Comparison of ENCODE assay signal across 1 cellular context in the genomic region with DNA sequence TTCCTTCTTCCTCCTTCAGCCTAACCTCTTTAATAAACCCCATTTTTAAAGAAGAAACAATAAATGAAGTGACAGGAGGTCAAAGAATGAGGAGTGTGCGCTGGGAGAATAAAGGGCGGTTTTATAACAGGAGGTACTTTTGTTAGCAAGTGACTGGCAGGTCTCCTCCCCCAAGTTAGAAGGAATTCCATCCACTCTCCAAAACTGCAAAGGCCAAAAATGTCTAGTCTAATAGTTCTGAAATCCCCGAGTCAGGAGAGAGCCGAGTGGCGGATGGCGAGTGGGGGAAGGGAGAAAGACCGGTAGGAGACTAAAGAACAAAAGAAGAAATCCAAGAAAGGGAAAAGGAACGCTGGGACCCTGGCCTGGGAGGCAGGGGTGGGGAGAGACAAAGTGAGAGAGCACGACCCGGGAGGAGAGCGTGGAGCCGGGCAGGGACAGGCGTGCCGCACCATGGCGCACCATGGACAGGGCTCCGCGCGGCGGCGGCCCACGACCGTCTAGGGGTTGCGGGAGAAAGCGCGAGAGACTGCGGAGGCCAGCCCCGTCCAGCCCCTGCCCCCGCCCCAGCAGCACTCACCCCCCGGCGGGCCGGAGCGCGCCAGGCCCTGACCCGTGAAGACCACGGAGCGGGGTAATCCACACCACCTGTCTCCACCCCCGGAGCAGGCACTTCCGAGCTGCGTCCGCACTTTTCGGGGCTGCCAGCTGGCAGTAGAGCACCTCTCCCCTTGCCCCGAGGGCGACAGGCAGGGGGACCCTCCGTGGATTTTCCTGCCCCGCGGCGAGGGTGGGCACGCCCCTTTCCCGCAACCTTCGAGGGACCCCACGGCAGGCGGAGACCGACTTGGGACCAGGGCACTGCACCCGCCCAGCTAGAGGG.
TF ChIP-seq lines count a peak whose summit lies in the region.

No MANE protein-coding gene starts in this region.

TF ChIP-seq in HepG2, 621 proteins besides CTCF, POLR2A, EP300 and RAD21 (continued from another document and continues in another):
- TF ChIP-seq, protein P1, sequence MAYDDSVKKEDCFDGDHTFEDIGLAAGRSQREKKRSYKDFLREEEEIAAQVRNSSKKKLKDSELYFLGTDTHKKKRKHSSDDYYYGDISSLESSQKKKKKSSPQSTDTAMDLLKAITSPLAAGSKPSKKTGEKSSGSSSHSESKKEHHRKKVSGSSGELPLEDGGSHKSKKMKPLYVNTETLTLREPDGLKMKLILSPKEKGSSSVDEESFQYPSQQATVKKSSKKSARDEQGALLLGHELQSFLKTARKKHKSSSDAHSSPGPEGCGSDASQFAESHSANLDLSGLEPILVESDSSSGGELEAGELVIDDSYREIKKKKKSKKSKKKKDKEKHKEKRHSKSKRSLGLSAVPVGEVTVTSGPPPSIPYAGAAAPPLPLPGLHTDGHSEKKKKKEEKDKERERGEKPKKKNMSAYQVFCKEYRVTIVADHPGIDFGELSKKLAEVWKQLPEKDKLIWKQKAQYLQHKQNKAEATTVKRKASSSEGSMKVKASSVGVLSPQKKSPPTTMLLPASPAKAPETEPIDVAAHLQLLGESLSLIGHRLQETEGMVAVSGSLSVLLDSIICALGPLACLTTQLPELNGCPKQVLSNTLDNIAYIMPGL (CRISPR knock-in tag; IDR thresholded peaks at IDR 0.05; ENCODE audit: borderline replicate concordance in 1 of 2, low read depth in 1 of 2): peak in 1 of 2 experiments; percentile 18; a peak in 1 of 4 replicates
- TF ChIP-seq ZNF441 (CRISPR knock-in tag; IDR thresholded peaks at IDR 0.05; ENCODE audit: borderline replicate concordance) (no peak), PHF8 (CRISPR knock-in tag; IDR thresholded peaks at IDR 0.05) (peak; percentile 61; the same call in 1 of the 2 replicates), KDM5B (CRISPR knock-in tag; IDR thresholded peaks at IDR 0.05; ENCODE audit: borderline replicate concordance) (peak; percentile 30; the same call in 1 of the 2 replicates), ZBTB1 (CRISPR knock-in tag; IDR thresholded peaks at IDR 0.05; ENCODE audit: borderline replicate concordance) (no peak), TBP (CRISPR knock-in tag; IDR thresholded peaks at IDR 0.05) (no peak), CHD2 (IDR thresholded peaks at IDR 0.05; ENCODE audit: low read depth, low read length) (no peak), CCAR2 (optimal IDR thresholded peaks at IDR 0.05; ENCODE audit: low read depth, low read length) (no peak), ZNF136 (CRISPR knock-in tag; IDR thresholded peaks at IDR 0.05; ENCODE audit: low read depth) (no peak), RELA (CRISPR knock-in tag; IDR thresholded peaks at IDR 0.05) (no peak), ZNF530 (CRISPR knock-in tag; IDR thresholded peaks at IDR 0.05; ENCODE audit: low read depth) (no peak), ZNF143 (CRISPR knock-in tag; IDR thresholded peaks at IDR 0.05) (no peak), ZNF891 (CRISPR knock-in tag; IDR thresholded peaks at IDR 0.05) (no peak), IKZF4 (CRISPR knock-in tag; IDR thresholded peaks at IDR 0.05; ENCODE audit: borderline replicate concordance, low read depth, not compliant biosample characterization) (no peak), ZNF589 (CRISPR knock-in tag; conservative IDR thresholded peaks at IDR 0.05) (no peak), ZNF550 (CRISPR knock-in tag; IDR thresholded peaks at IDR 0.05; ENCODE audit: borderline replicate concordance) (no peak), NRL (CRISPR knock-in tag; IDR thresholded peaks at IDR 0.05; ENCODE audit: borderline replicate concordance) (no peak; the same call in 1 of the 2 replicates), IRX3 (CRISPR knock-in tag; IDR thresholded peaks at IDR 0.05; ENCODE audit: borderline replicate concordance, low read depth) (no peak), ZNF331 (CRISPR knock-in tag; IDR thresholded peaks at IDR 0.05) (peak; percentile 52; the same call in 1 of the 2 replicates), ZNF614 (CRISPR knock-in tag; IDR thresholded peaks at IDR 0.05; ENCODE audit: borderline replicate concordance) (no peak), ARID2 (CRISPR knock-in tag; IDR thresholded peaks at IDR 0.05; ENCODE audit: borderline replicate concordance) (0 out of 2 replicates have a peak, but pooled peaks have one; percentile 60), ZNF317 (CRISPR knock-in tag; IDR thresholded peaks at IDR 0.05) (0 out of 2 replicates have a peak, but pooled peaks have one; percentile 27), TP53 (CRISPR knock-in tag; conservative IDR thresholded peaks at IDR 0.05) (no peak), TARDBP (CRISPR knock-in tag; IDR thresholded peaks at IDR 0.05) (no peak), ZNF790 (CRISPR knock-in tag; IDR thresholded peaks at IDR 0.05; ENCODE audit: borderline replicate concordance) (no peak), TMF1 (CRISPR knock-in tag; IDR thresholded peaks at IDR 0.05; ENCODE audit: low read depth) (no peak), SMYD3 (CRISPR knock-in tag; IDR thresholded peaks at IDR 0.05) (no peak), YEATS4 (CRISPR knock-in tag; IDR thresholded peaks at IDR 0.05; ENCODE audit: borderline replicate concordance) (peak; percentile 40; the same call in 1 of the 2 replicates), KMT2B (CRISPR knock-in tag; IDR thresholded peaks at IDR 0.05) (peak; percentile 45), NR2F1 (CRISPR knock-in tag; IDR thresholded peaks at IDR 0.05) (no peak), ZNF607 (CRISPR knock-in tag; IDR thresholded peaks at IDR 0.05; ENCODE audit: borderline replicate concordance) (no peak; the same call in 1 of the 2 replicates), ZNF30 (CRISPR knock-in tag; IDR thresholded peaks at IDR 0.05) (no peak), KLF12 (CRISPR knock-in tag; IDR thresholded peaks at IDR 0.05; ENCODE audit: borderline replicate concordance) (0 out of 2 replicates have a peak, but pooled peaks have one; percentile 38), STAT5B (CRISPR knock-in tag; IDR thresholded peaks at IDR 0.05) (no peak), GFI1 (CRISPR knock-in tag; IDR thresholded peaks at IDR 0.05; ENCODE audit: borderline replicate concordance) (0 out of 2 replicates have a peak, but pooled peaks have one; percentile 21), NBN (conservative IDR thresholded peaks at IDR 0.05) (no peak), BRCA1 (CRISPR knock-in tag; IDR thresholded peaks at IDR 0.05) (no peak), ZNF225 (CRISPR knock-in tag; IDR thresholded peaks at IDR 0.05) (0 out of 2 replicates have a peak, but pooled peaks have one; percentile 4), MXD4 (CRISPR knock-in tag; IDR thresholded peaks at IDR 0.05) (0 out of 2 replicates have a peak, but pooled peaks have one; percentile 23), SMAD3 (CRISPR knock-in tag; IDR thresholded peaks at IDR 0.05) (0 out of 2 replicates have a peak, but pooled peaks have one; percentile 49), NFKBIZ (CRISPR knock-in tag; IDR thresholded peaks at IDR 0.05) (no peak)
- TF ChIP-seq, protein P2, sequence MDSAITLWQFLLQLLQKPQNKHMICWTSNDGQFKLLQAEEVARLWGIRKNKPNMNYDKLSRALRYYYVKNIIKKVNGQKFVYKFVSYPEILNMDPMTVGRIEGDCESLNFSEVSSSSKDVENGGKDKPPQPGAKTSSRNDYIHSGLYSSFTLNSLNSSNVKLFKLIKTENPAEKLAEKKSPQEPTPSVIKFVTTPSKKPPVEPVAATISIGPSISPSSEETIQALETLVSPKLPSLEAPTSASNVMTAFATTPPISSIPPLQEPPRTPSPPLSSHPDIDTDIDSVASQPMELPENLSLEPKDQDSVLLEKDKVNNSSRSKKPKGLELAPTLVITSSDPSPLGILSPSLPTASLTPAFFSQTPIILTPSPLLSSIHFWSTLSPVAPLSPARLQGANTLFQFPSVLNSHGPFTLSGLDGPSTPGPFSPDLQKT (CRISPR knock-in tag; IDR thresholded peaks at IDR 0.05; ENCODE audit: borderline replicate concordance): no peak
- TF ChIP-seq, protein P3, sequence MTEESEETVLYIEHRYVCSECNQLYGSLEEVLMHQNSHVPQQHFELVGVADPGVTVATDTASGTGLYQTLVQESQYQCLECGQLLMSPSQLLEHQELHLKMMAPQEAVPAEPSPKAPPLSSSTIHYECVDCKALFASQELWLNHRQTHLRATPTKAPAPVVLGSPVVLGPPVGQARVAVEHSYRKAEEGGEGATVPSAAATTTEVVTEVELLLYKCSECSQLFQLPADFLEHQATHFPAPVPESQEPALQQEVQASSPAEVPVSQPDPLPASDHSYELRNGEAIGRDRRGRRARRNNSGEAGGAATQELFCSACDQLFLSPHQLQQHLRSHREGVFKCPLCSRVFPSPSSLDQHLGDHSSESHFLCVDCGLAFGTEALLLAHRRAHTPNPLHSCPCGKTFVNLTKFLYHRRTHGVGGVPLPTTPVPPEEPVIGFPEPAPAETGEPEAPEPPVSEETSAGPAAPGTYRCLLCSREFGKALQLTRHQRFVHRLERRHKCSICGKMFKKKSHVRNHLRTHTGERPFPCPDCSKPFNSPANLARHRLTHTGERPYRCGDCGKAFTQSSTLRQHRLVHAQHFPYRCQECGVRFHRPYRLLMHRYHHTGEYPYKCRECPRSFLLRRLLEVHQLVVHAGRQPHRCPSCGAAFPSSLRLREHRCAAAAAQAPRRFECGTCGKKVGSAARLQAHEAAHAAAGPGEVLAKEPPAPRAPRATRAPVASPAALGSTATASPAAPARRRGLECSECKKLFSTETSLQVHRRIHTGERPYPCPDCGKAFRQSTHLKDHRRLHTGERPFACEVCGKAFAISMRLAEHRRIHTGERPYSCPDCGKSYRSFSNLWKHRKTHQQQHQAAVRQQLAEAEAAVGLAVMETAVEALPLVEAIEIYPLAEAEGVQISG (CRISPR knock-in tag; IDR thresholded peaks at IDR 0.05): 0 out of 2 replicates have a peak, but pooled peaks have one; percentile 8
- TF ChIP-seq, protein P4, sequence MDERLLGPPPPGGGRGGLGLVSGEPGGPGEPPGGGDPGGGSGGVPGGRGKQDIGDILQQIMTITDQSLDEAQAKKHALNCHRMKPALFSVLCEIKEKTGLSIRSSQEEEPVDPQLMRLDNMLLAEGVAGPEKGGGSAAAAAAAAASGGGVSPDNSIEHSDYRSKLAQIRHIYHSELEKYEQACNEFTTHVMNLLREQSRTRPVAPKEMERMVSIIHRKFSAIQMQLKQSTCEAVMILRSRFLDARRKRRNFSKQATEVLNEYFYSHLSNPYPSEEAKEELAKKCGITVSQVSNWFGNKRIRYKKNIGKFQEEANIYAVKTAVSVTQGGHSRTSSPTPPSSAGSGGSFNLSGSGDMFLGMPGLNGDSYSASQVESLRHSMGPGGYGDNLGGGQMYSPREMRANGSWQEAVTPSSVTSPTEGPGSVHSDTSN (CRISPR knock-in tag; IDR thresholded peaks at IDR 0.05): no peak
- TF ChIP-seq, protein P5, sequence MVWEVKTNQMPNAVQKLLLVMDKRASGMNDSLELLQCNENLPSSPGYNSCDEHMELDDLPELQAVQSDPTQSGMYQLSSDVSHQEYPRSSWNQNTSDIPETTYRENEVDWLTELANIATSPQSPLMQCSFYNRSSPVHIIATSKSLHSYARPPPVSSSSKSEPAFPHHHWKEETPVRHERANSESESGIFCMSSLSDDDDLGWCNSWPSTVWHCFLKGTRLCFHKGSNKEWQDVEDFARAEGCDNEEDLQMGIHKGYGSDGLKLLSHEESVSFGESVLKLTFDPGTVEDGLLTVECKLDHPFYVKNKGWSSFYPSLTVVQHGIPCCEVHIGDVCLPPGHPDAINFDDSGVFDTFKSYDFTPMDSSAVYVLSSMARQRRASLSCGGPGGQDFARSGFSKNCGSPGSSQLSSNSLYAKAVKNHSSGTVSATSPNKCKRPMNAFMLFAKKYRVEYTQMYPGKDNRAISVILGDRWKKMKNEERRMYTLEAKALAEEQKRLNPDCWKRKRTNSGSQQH (CRISPR knock-in tag; IDR thresholded peaks at IDR 0.05; ENCODE audit: low read depth): peak; percentile 71; the same call in 1 of the 2 replicates
- TF ChIP-seq, protein P6, sequence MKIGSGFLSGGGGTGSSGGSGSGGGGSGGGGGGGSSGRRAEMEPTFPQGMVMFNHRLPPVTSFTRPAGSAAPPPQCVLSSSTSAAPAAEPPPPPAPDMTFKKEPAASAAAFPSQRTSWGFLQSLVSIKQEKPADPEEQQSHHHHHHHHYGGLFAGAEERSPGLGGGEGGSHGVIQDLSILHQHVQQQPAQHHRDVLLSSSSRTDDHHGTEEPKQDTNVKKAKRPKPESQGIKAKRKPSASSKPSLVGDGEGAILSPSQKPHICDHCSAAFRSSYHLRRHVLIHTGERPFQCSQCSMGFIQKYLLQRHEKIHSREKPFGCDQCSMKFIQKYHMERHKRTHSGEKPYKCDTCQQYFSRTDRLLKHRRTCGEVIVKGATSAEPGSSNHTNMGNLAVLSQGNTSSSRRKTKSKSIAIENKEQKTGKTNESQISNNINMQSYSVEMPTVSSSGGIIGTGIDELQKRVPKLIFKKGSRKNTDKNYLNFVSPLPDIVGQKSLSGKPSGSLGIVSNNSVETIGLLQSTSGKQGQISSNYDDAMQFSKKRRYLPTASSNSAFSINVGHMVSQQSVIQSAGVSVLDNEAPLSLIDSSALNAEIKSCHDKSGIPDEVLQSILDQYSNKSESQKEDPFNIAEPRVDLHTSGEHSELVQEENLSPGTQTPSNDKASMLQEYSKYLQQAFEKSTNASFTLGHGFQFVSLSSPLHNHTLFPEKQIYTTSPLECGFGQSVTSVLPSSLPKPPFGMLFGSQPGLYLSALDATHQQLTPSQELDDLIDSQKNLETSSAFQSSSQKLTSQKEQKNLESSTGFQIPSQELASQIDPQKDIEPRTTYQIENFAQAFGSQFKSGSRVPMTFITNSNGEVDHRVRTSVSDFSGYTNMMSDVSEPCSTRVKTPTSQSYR (CRISPR knock-in tag; IDR thresholded peaks at IDR 0.05; ENCODE audit: borderline replicate concordance): peak; percentile 44; the same call in 1 of the 2 replicates
- TF ChIP-seq, protein P7, sequence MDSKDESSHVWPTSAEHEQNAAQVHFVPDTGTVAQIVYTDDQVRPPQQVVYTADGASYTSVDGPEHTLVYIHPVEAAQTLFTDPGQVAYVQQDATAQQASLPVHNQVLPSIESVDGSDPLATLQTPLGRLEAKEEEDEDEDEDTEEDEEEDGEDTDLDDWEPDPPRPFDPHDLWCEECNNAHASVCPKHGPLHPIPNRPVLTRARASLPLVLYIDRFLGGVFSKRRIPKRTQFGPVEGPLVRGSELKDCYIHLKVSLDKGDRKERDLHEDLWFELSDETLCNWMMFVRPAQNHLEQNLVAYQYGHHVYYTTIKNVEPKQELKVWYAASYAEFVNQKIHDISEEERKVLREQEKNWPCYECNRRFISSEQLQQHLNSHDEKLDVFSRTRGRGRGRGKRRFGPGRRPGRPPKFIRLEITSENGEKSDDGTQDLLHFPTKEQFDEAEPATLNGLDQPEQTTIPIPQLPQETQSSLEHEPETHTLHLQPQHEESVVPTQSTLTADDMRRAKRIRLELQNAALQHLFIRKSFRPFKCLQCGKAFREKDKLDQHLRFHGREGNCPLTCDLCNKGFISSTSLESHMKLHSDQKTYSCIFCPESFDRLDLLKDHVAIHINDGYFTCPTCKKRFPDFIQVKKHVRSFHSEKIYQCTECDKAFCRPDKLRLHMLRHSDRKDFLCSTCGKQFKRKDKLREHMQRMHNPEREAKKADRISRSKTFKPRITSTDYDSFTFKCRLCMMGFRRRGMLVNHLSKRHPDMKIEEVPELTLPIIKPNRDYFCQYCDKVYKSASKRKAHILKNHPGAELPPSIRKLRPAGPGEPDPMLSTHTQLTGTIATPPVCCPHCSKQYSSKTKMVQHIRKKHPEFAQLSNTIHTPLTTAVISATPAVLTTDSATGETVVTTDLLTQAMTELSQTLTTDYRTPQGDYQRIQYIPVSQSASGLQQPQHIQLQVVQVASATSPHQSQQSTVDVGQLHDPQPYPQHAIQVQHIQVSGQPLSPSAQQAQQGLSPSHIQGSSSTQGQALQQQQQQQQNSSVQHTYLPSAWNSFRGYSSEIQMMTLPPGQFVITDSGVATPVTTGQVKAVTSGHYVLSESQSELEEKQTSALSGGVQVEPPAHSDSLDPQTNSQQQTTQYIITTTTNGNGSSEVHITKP (CRISPR knock-in tag; IDR thresholded peaks at IDR 0.05; ENCODE audit: low read depth): no peak
